Comparison of ENCODE assay signal across 14 cellular contexts in genomic region chr15:28932361-28932760, GRCh38. TPM values are rescaled to one million over a fixed set of nuclear protein-coding genes. Genes with fewer than 3 reads are reported as not detected.
DNase-seq lines count a peak whose midpoint lies in the region; ATAC-seq and TF ChIP-seq lines count a peak whose summit lies in the region.
"Had no signal": no experiment of that assay in that cellular context is flagged by ENCODE, and none has a peak within 500 bp of the region (broad histone marks: within the 10 kb centered on the region; RNA-seq: fewer than 3 reads in every experiment).

No MANE protein-coding gene starts in this region.

- CTCF ChIA-PET in CD4-positive, alpha-beta T cell (lab: Charles Lee), result no interaction called here
- CTCF ChIA-PET in CD8-positive, alpha-beta T cell (lab: Charles Lee), result no interaction called here
- CTCF ChIA-PET in naive thymus-derived CD4-positive, alpha-beta T cell (lab: Charles Lee), result no interaction called here

- no peaks in the 10 kb centered on the region for H3K36me3 ChIP-seq in CD8-positive, alpha-beta T cell (ENCODE audit: insufficient read depth, low read length)
- peaks cover 0 to 23% (median 0%) of the 10 kb centered on the region in 3 experiments for H3K36me3 ChIP-seq in naive thymus-derived CD4-positive, alpha-beta T cell (ENCODE audit: control insufficient read depth in 2 of 3, insufficient read depth in 3 of 3, low read length in 3 of 3)
- H3K36me3 ChIP-seq: BE2C had no signal

- H3K27me3 Mint-ChIP-seq in CD4-positive, alpha-beta T cell, result no peaks in the 10 kb centered on the region
- H3K27me3 Mint-ChIP-seq in CD8-positive, alpha-beta T cell (ENCODE audit: low read depth), result no peaks in the 10 kb centered on the region
- H3K27me3 Mint-ChIP-seq in naive thymus-derived CD4-positive, alpha-beta T cell, result peaks cover 0 to 3% (median 0%) of the 10 kb centered on the region in 5 donors

- no peak for ATAC-seq in CD4-positive, alpha-beta T cell (ENCODE audit: poor library complexity)
- no peak for ATAC-seq in CD8-positive, alpha-beta T cell
- no peak for ATAC-seq in naive thymus-derived CD4-positive, alpha-beta T cell
- ATAC-seq in HG02678 (IDR thresholded peaks at IDR 0.05; ENCODE audit: unreplicated experiment), result no peak
- ATAC-seq: A549 had no signal

- H3K4me1 Mint-ChIP-seq in CD4-positive, alpha-beta T cell (ENCODE audit: low read depth), result peaks cover 67% of the 10 kb centered on the region
- peaks cover 82% of the 10 kb centered on the region for H3K4me1 Mint-ChIP-seq in CD8-positive, alpha-beta T cell (ENCODE audit: low read depth)
- peaks cover 12 to 83% (median 74%) of the 10 kb centered on the region in 7 donors for H3K4me1 Mint-ChIP-seq in naive thymus-derived CD4-positive, alpha-beta T cell

- intact Hi-C loops in CD4-positive, alpha-beta T cell (cut with DNase I, micrococcal nuclease), result no loop called here
- intact Hi-C loops in CD8-positive, alpha-beta T cell (cut with DNase I, micrococcal nuclease), result no loop called here
- intact Hi-C loops in naive thymus-derived CD4-positive, alpha-beta T cell (cut with micrococcal nuclease), result no loop called here

- peaks cover 51% of the 10 kb centered on the region for H3K4me1 ChIP-seq in CD8-positive, alpha-beta T cell (ENCODE audit: insufficient read depth, low read length)
- H3K4me1 ChIP-seq in naive thymus-derived CD4-positive, alpha-beta T cell (ENCODE audit: control insufficient read depth in 2 of 2, insufficient read depth in 2 of 2, low read length in 2 of 2), result peaks cover 23 to 41% of the 10 kb centered on the region in 2 donors
- H3K4me1 ChIP-seq: A549, Caco-2 had no signal

- H3K27me3 ChIP-seq in CD4-positive, alpha-beta T cell (ENCODE audit: control insufficient read depth, insufficient read depth, low read length), result no peaks in the 10 kb centered on the region
- H3K27me3 ChIP-seq in CD8-positive, alpha-beta T cell (ENCODE audit: insufficient read depth, low read length), result no peaks in the 10 kb centered on the region
- no peaks in the 10 kb centered on the region for H3K27me3 ChIP-seq in naive thymus-derived CD4-positive, alpha-beta T cell (ENCODE audit: control insufficient read depth in 2 of 2, insufficient read depth in 2 of 2, low read length in 2 of 2)
- H3K27me3 ChIP-seq: BE2C had no signal

- H3K4me3 ChIP-seq in CD8-positive, alpha-beta T cell (ENCODE audit: low read depth, low read length), result no peak overlapping the region
- no peak overlapping the region for H3K4me3 ChIP-seq in naive thymus-derived CD4-positive, alpha-beta T cell (ENCODE audit: low read length)
- H3K4me3 ChIP-seq: A549 had no signal

- no peak overlapping the region for H3K27ac ChIP-seq in CD4-positive, alpha-beta T cell (ENCODE audit: low read depth, low read length)
- no peak overlapping the region for H3K27ac ChIP-seq in CD8-positive, alpha-beta T cell (ENCODE audit: low read depth, low read length)
- H3K27ac ChIP-seq in naive thymus-derived CD4-positive, alpha-beta T cell (ENCODE audit: low read depth, low read length), result no peak overlapping the region
- peak overlapping the region; percentile 20 for H3K27ac ChIP-seq in temporal lobe (ENCODE audit: low read depth, low read length)
- H3K27ac ChIP-seq: A549, C4-2B had no signal

- no peaks in the 10 kb centered on the region for H3K9me3 Mint-ChIP-seq in CD4-positive, alpha-beta T cell
- no peaks in the 10 kb centered on the region for H3K9me3 Mint-ChIP-seq in CD8-positive, alpha-beta T cell
- H3K9me3 Mint-ChIP-seq in naive thymus-derived CD4-positive, alpha-beta T cell, result peaks cover 0 to 10% (median 0%) of the 10 kb centered on the region in 11 donors
- H3K9me3 Mint-ChIP-seq: CD8-positive, alpha-beta memory T cell had no signal

- TF ChIP-seq CTCF in CD4-positive, alpha-beta T cell (IDR thresholded peaks at IDR 0.05), result no peak
- TF ChIP-seq CTCF in CD8-positive, alpha-beta T cell (IDR thresholded peaks at IDR 0.05), result no peak

- peak overlapping the region; percentile 47 for H3K27ac Mint-ChIP-seq in CD4-positive, alpha-beta T cell
- H3K27ac Mint-ChIP-seq in CD8-positive, alpha-beta T cell, result peak overlapping the region; percentile 96
- H3K27ac Mint-ChIP-seq in naive thymus-derived CD4-positive, alpha-beta T cell, result peak overlapping the region in 6 of 9 donors; percentile 43 to 95 (median 72)

- peaks cover 53% of the 10 kb centered on the region for H3K36me3 Mint-ChIP-seq in CD4-positive, alpha-beta T cell (ENCODE audit: low read depth)
- peaks cover 41% of the 10 kb centered on the region for H3K36me3 Mint-ChIP-seq in CD8-positive, alpha-beta T cell
- H3K36me3 Mint-ChIP-seq in naive thymus-derived CD4-positive, alpha-beta T cell, result peaks cover 0 to 49% (median 28%) of the 10 kb centered on the region in 5 donors

- H3K9me3 ChIP-seq in CD4-positive, alpha-beta T cell (ENCODE audit: control insufficient read depth, low read length), result no peaks in the 10 kb centered on the region
- H3K9me3 ChIP-seq in CD8-positive, alpha-beta T cell (ENCODE audit: low read length), result no peaks in the 10 kb centered on the region
- H3K9me3 ChIP-seq in naive thymus-derived CD4-positive, alpha-beta T cell (ENCODE audit: control insufficient read depth in 2 of 3, low read length in 3 of 3), result peaks cover 0 to 8% (median 0%) of the 10 kb centered on the region in 3 experiments
- H3K9me3 ChIP-seq: A549, BE2C, Caco-2 had no signal

- no peak for DNase-seq in CD4-positive, alpha-beta T cell
- no peak for DNase-seq in CD8-positive, alpha-beta T cell
- no peak for DNase-seq in naive thymus-derived CD4-positive, alpha-beta T cell
- no peak for DNase-seq in OCI-M2 (lab: John Stamatoyannopoulos, UW; ENCODE audit: unreplicated experiment)
- no peak for DNase-seq in activated CD4-positive, alpha-beta T cell treated with anti-CD3 and anti-CD28 coated beads for 1 hour
- DNase-seq: BE2C; Caco-2; CD8-positive, alpha-beta memory T cell; DND-41; GDM1 had no signal

- POLR2A ChIA-PET in CD4-positive, alpha-beta T cell (lab: Charles Lee), result no interaction called here
- POLR2A ChIA-PET in CD8-positive, alpha-beta T cell (lab: Charles Lee), result interaction anchor here (0.6 kb wide), 1 partner anchor 71 kb away, joined by 3 read pairs; no protein-coding TSS in a partner anchor
- POLR2A ChIA-PET in naive thymus-derived CD4-positive, alpha-beta T cell (lab: Charles Lee), result no interaction called here

- no peak overlapping the region for H3K4me3 Mint-ChIP-seq in CD4-positive, alpha-beta T cell
- H3K4me3 Mint-ChIP-seq in CD8-positive, alpha-beta T cell, result no peak overlapping the region
- peak overlapping the region in 1 of 10 donors; percentile 58 for H3K4me3 Mint-ChIP-seq in naive thymus-derived CD4-positive, alpha-beta T cell

RNA-seq across cellular contexts. Expression of gene APBA2, which starts 46.6 kb away (rescaled TPM):
- total RNA-seq in CD4-positive, alpha-beta T cell, result 100 to 1,000 TPM; 123 to 126 TPM
- total RNA-seq in CD8-positive, alpha-beta T cell, result 100 to 1,000 TPM; 106 to 108 TPM
- total RNA-seq in naive thymus-derived CD4-positive, alpha-beta T cell, result 100 to 1,000 TPM in 3 of 5 experiments, 10 to 100 TPM in 1, 1 to 10 TPM in 1; 7.7 to 139 (median 110) TPM
- 100 to 1,000 TPM in 1 of 2 donors, 10 to 100 TPM in 1; 59.7 to 113 TPM for polyA plus RNA-seq in naive thymus-derived CD4-positive, alpha-beta T cell
- total RNA-seq in temporal lobe, result 91.7 TPM
- total RNA-seq: Caco-2 had no signal
